17 cellular contexts compared by ENCODE assay signal in genomic region chr1:114473796-114474195, GRCh38. TPM values are rescaled to one million over a fixed set of nuclear protein-coding genes. Genes with fewer than 3 reads are reported as not detected.
DNase-seq lines count a peak whose midpoint lies in the region; ATAC-seq, FAIRE-seq and TF ChIP-seq lines count a peak whose summit lies in the region.
"Had no signal": no experiment of that assay in that cellular context is flagged by ENCODE, and none has a peak within 500 bp of the region (broad histone marks: within the 10 kb centered on the region; RNA-seq: fewer than 3 reads in every experiment).

No MANE protein-coding gene starts in this region.

- TF ChIP-seq EP300 in A549 (IDR thresholded peaks at IDR 0.05), result no peak

- no peak for FAIRE-seq in A549 (lab: Jason Lieb, UNC)
- FAIRE-seq: GM12892 had no signal

- peaks cover 41 to 74% (median 44%) of the 10 kb centered on the region in 4 donors for H3K4me1 Mint-ChIP-seq in CD4-positive, CD25-positive, alpha-beta regulatory T cell
- H3K4me1 Mint-ChIP-seq in immature natural killer cell, result peaks cover 62 to 94% of the 10 kb centered on the region in 2 donors

- TF ChIP-seq CTCF in A549 (IDR thresholded peaks at IDR 0.05), result no peak
- TF ChIP-seq CTCF in RWPE2 (IDR thresholded peaks at IDR 0.05; ENCODE audit: poor library complexity, severe bottlenecking), result no peak

- WGBS in A549 (ENCODE audit: missing lambda C conversion rate), result 93% methylated on average over 6 of the region's 6 CpGs

- H3K4me1 ChIP-seq in A549 (peaks cover 17% of the 10 kb centered on the region; the same call in 2 of the 3 replicates), RWPE2 (ENCODE audit: insufficient read depth, poor library complexity, severe bottlenecking) (peaks cover 19% of the 10 kb centered on the region)
- peaks cover 21% of the 10 kb centered on the region for H3K4me1 ChIP-seq in CD4-positive, CD25-positive, alpha-beta regulatory T cell (ENCODE audit: control insufficient read depth, insufficient read depth, low read length, poor library complexity, severe bottlenecking)
- H3K4me1 ChIP-seq: BE2C had no signal

- DNase-seq in A549 (ENCODE audit: low read depth in 1 of 2, low spot score in 1 of 2) (no peak), RWPE2 (ENCODE audit: low spot score) (no peak), immature natural killer cell (no peak), NCI-H1694 treated with DMSO at 0.1 percent for 48 hours (lab: John Stamatoyannopoulos, UW) (no peak), CD1c-positive myeloid dendritic cell (ENCODE audit: extremely low spot score) (no peak), OCI-M2 (lab: John Stamatoyannopoulos, UW; ENCODE audit: unreplicated experiment) (no peak)
- DNase-seq in CD4-positive, CD25-positive, alpha-beta regulatory T cell, result no peak
- DNase-seq: BE2C, DMS153, NCI-H1930, NCI-H446, NCI-H774, Right ventricle myocardium superior had no signal

- no peak overlapping the region for H3K27ac ChIP-seq in A549
- no peak overlapping the region for H3K27ac ChIP-seq in CD4-positive, CD25-positive, alpha-beta regulatory T cell (ENCODE audit: insufficient read depth, low read length, poor library complexity, severe bottlenecking)
- peak overlapping the region; percentile 46 for H3K27ac ChIP-seq in RWPE2 (ENCODE audit: poor library complexity, severe bottlenecking)
- H3K27ac ChIP-seq: SK-N-MC had no signal

- ATAC-seq in A549, result no peak
- no peak for ATAC-seq in CD4-positive, CD25-positive, alpha-beta regulatory T cell (ENCODE audit: low read depth in 2 of 2)
- ATAC-seq in RWPE2 (ENCODE audit: low read depth), result no peak
- ATAC-seq: Panc1 had no signal

- 0 out of 3 replicates have a peak overlapping the region, but pooled peaks have one; percentile 15 for H3K4me2 ChIP-seq in A549

- POLR2A ChIA-PET in A549 (lab: Yijun Ruan, JAX), result no interaction called here

- H3K27me3 ChIP-seq in CD4-positive, CD25-positive, alpha-beta regulatory T cell (ENCODE audit: control insufficient read depth, insufficient read depth, low read length), result no peaks in the 10 kb centered on the region
- H3K27me3 ChIP-seq in RWPE2 (ENCODE audit: insufficient read depth, poor library complexity, severe bottlenecking), result no peaks in the 10 kb centered on the region
- H3K27me3 ChIP-seq: BE2C had no signal

- H3K4me3 Mint-ChIP-seq in CD4-positive, CD25-positive, alpha-beta regulatory T cell, result no peak overlapping the region
- H3K4me3 Mint-ChIP-seq in immature natural killer cell, result peak overlapping the region in 1 of 5 donors; percentile 19

- H3K36me3 Mint-ChIP-seq in CD4-positive, CD25-positive, alpha-beta regulatory T cell, result peaks cover 6% of the 10 kb centered on the region
- H3K36me3 Mint-ChIP-seq in immature natural killer cell, result peaks cover 4 to 5% (median 4%) of the 10 kb centered on the region in 3 donors

- H3K9me3 Mint-ChIP-seq in CD4-positive, CD25-positive, alpha-beta regulatory T cell, result peaks cover 0 to 5% (median 0%) of the 10 kb centered on the region in 7 donors
- no peaks in the 10 kb centered on the region for H3K9me3 Mint-ChIP-seq in immature natural killer cell

- peak overlapping the region in 2 of 3 donors; percentile 57 to 67 for H3K27ac Mint-ChIP-seq in CD4-positive, CD25-positive, alpha-beta regulatory T cell
- peak overlapping the region in 5 of 6 donors; percentile 1 to 73 (median 29) for H3K27ac Mint-ChIP-seq in immature natural killer cell

- no peak overlapping the region for H3K4me3 ChIP-seq in A549
- H3K4me3 ChIP-seq in CD4-positive, CD25-positive, alpha-beta regulatory T cell (ENCODE audit: low read depth, low read length), result no peak overlapping the region
- H3K4me3 ChIP-seq in RWPE2 (ENCODE audit: severe bottlenecking), result no peak overlapping the region
- H3K4me3 ChIP-seq: SK-N-MC had no signal

- no peak for TF ChIP-seq POLR2A in A549 (IDR thresholded peaks at IDR 0.05; ENCODE audit: low read length)

- H3K9me3 ChIP-seq in A549, result no peaks in the 10 kb centered on the region
- no peaks in the 10 kb centered on the region for H3K9me3 ChIP-seq in CD4-positive, CD25-positive, alpha-beta regulatory T cell (ENCODE audit: control insufficient read depth in 2 of 2, low read length in 2 of 2)
- no peaks in the 10 kb centered on the region for H3K9me3 ChIP-seq in RWPE2 (ENCODE audit: severe bottlenecking)
- H3K9me3 ChIP-seq: BE2C had no signal

- H3K36me3 ChIP-seq in CD4-positive, CD25-positive, alpha-beta regulatory T cell (ENCODE audit: control insufficient read depth, insufficient read depth, low read length), result peaks cover 3% of the 10 kb centered on the region
- H3K36me3 ChIP-seq in RWPE2 (ENCODE audit: low read depth), result 0 out of 2 replicates have a peak, but pooled peaks cover 4% of the 10 kb centered on the region
- H3K36me3 ChIP-seq: BE2C had no signal

- no peaks in the 10 kb centered on the region for H3K27me3 Mint-ChIP-seq in CD4-positive, CD25-positive, alpha-beta regulatory T cell
- no peaks in the 10 kb centered on the region for H3K27me3 Mint-ChIP-seq in immature natural killer cell (ENCODE audit: low read depth in 3 of 3)
- H3K27me3 Mint-ChIP-seq: IgD-negative memory B cell had no signal

- TF ChIP-seq RAD21 in A549 (conservative IDR thresholded peaks at IDR 0.05 in 1 of 2, IDR thresholded peaks at IDR 0.05 in 1 of 2), result no peak

- CTCF ChIA-PET in A549 (lab: Yijun Ruan, JAX), result no interaction called here

TF ChIP-seq in A549, 52 proteins besides CTCF, POLR2A, EP300 and RAD21:
- no peak for TF ChIP-seq NFE2L2 (conservative IDR thresholded peaks at IDR 0.05; ENCODE audit: low read length)
- TF ChIP-seq RCOR1 (IDR thresholded peaks at IDR 0.05; ENCODE audit: low read depth, low read length), result no peak
- no peak for TF ChIP-seq MAX (IDR thresholded peaks at IDR 0.05)
- TF ChIP-seq MYC (IDR thresholded peaks at IDR 0.05; ENCODE audit: borderline replicate concordance, low read length), result no peak
- no peak for TF ChIP-seq ZNF302 (CRISPR knock-in tag; IDR thresholded peaks at IDR 0.05)
- no peak for TF ChIP-seq HMGXB4 (CRISPR knock-in tag; IDR thresholded peaks at IDR 0.05; ENCODE audit: borderline replicate concordance)

RNA-seq across cellular contexts. Expression of gene TRIM33, which starts 37.2 kb away (rescaled TPM):
- polyA plus RNA-seq in A549 (2011; rRNA removed), result 14.9 and 25.0 TPM in 2 replicates
- polyA plus RNA-seq in A549 (2012; cell fraction: cytosol; rRNA removed), result 3.7 and 4.7 TPM in 2 replicates
- 4.3 and 4.8 TPM in 2 replicates for polyA plus RNA-seq in A549 (2012; cell fraction: nucleus; rRNA removed)
- 8.7 to 9.5 TPM (median 9.3 TPM) in 3 replicates for polyA plus RNA-seq in A549 (2017; fragmentation: RNase III; extraction: RNeasy Plus Mini Kit Qiagen cat#74134 plus additional on column Dnase treatment)
- polyA minus RNA-seq in A549 (2011; rRNA and poly(A)+ RNA removed), result 17.5 and 17.9 TPM in 2 replicates
- total RNA-seq in CD4-positive, CD25-positive, alpha-beta regulatory T cell, result 56.6 TPM
- polyA plus RNA-seq in CD4-positive, CD25-positive, alpha-beta regulatory T cell, result 10 to 100 TPM; 27.7 to 34.7 (median 30.7) TPM
- 10 to 100 TPM; 17.3 to 43.3 (median 28.0) TPM for polyA plus RNA-seq in immature natural killer cell
